Comparison of ENCODE assay signal across 8 cellular contexts in the genomic region with DNA sequence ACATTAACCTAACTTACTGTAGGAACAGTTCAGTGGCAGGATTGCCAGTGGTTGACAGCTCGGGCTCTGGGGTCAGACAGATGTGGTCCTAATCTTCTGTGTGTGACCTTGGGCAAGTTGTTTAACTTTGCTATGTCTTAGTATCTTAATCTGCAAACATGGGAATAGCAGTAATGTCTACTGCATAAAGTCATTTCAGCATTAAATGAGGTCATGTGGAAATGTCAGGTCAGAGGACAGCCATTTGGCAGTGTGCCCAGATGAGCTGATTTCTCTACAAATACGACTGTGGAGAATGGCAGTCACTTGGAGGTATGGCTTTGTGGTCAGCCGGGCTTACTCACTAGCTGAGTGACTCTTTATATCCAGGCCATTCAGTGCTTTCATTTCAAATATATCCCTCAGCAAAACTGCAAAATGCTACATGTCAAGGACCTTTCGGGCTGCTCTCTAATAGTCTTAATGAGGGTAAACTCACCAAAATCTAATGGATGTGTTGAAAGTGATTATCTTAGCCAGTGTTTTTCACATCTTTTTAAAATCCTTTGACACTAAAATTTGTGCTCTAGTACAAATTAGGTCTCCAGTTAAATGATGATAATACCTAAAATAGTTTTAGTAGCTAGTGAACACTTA.
DNase-seq lines count a peak whose midpoint lies in the region; ATAC-seq and TF ChIP-seq lines count a peak whose summit lies in the region.

No MANE protein-coding gene starts in this region.

- peak; percentile 25 to 51 for TF ChIP-seq RAD21 in liver (IDR thresholded peaks at IDR 0.05)

- H3K4me3 Mint-ChIP-seq in WTC11, result no peak overlapping the region

- CTCF ChIA-PET in WTC11 (lab: Charles Lee), result interaction anchor here (1.0 to 4.1 kb wide), 5 partner anchors 8 to 195 kb away, joined by 3 to 36 read pairs (median 5); no protein-coding TSS in a partner anchor

- peaks cover 11% of the 10 kb centered on the region for H3K4me1 ChIP-seq in body of pancreas
- H3K4me1 ChIP-seq in liver (ENCODE audit: control insufficient read depth in 4 of 4, insufficient read depth in 4 of 4, low read length in 3 of 4), result peaks cover 0 to 9% (median 4%) of the 10 kb centered on the region in 4 donors
- H3K4me1 ChIP-seq in stomach, result peaks cover 11 to 21% (median 14%) of the 10 kb centered on the region in 4 donors

- H3K27me3 ChIP-seq in body of pancreas (no peaks in the 10 kb centered on the region), liver (ENCODE audit: control insufficient read depth in 4 of 4, insufficient read depth in 4 of 4, low read length in 3 of 4) (no peaks in the 10 kb centered on the region), stomach (no peaks in the 10 kb centered on the region)

- H3K4me1 Mint-ChIP-seq in WTC11, result peaks cover 23% of the 10 kb centered on the region

- H3K27me3 Mint-ChIP-seq in WTC11 (ENCODE audit: low read depth), result no peaks in the 10 kb centered on the region

- TF ChIP-seq CTCF in body of pancreas (IDR thresholded peaks at IDR 0.05) (no peak), liver (IDR thresholded peaks at IDR 0.05; ENCODE audit: low read depth, low read length, missing input control) (no peak), stomach (IDR thresholded peaks at IDR 0.05) (no peak), WTC11 (IDR thresholded peaks at IDR 0.05) (no peak)

- H3K27ac ChIP-seq in body of pancreas (peak overlapping the region in 3 of 4 donors; percentile 15 to 57 (median 21)), liver (ENCODE audit: low read depth in 1 of 2, low read length in 2 of 2) (peak overlapping the region in 1 of 2 donors; percentile 38), stomach (peak overlapping the region in 1 of 5 donors; percentile 17)

- DNase-seq in DMS53 (lab: John Stamatoyannopoulos, UW) (peak; percentile 96), HPDE6-E6E7 (ENCODE audit: extremely low spot score) (peak; percentile 39), body of pancreas (peak; percentile 86 to 93 (median 92)), stomach (peak; percentile 89), WTC11 (ENCODE audit: low spot score) (no peak)

- TF ChIP-seq POLR2A in body of pancreas (IDR thresholded peaks at IDR 0.05), result no peak
- TF ChIP-seq POLR2A in stomach (IDR thresholded peaks at IDR 0.05), result no peak

- 21 to 30% methylated on average over 4 of the region's 4 CpGs for WGBS in body of pancreas, 2 donors
- 22% methylated on average over 4 of the region's 4 CpGs for WGBS in liver
- 19 to 30% (median 27%) methylated on average over 4 of the region's 4 CpGs for WGBS in stomach, 5 donors

- no peak overlapping the region for H3K27ac Mint-ChIP-seq in WTC11

- TF ChIP-seq EP300 in stomach (IDR thresholded peaks at IDR 0.05), result no peak

- ATAC-seq in GM21447 (IDR thresholded peaks at IDR 0.05; ENCODE audit: unreplicated experiment) (peak; percentile 77), SK-N-SH treated with all-trans-retinoic acid at 6 μM for 48 hours (peak; percentile 92), body of pancreas (peak; percentile 93), WTC11 (no peak)

- H3K9me3 ChIP-seq in body of pancreas, result no peaks in the 10 kb centered on the region
- no peaks in the 10 kb centered on the region for H3K9me3 ChIP-seq in liver (ENCODE audit: control insufficient read depth in 4 of 4, low read length in 3 of 4)
- H3K9me3 ChIP-seq in stomach, result no peaks in the 10 kb centered on the region

- POLR2A ChIA-PET in WTC11 (lab: Charles Lee), result no interaction called here

- H3K9me3 Mint-ChIP-seq in WTC11, result no peaks in the 10 kb centered on the region

- H3K4me3 ChIP-seq in body of pancreas (no peak overlapping the region), liver (ENCODE audit: low read depth in 1 of 3, low read length in 3 of 3) (no peak overlapping the region), stomach (no peak overlapping the region)

- no peaks in the 10 kb centered on the region for H3K36me3 ChIP-seq in body of pancreas (replicated peaks in 1 of 2; ENCODE audit: insufficient read depth in 1 of 2, low read depth in 2 of 2)
- peaks cover 0 to 2% (median 0%) of the 10 kb centered on the region in 4 donors for H3K36me3 ChIP-seq in liver (ENCODE audit: control insufficient read depth in 4 of 4, insufficient read depth in 3 of 4, low read depth in 1 of 4, low read length in 3 of 4)
- H3K36me3 ChIP-seq in stomach, result peaks cover 0 to 11% (median 5%) of the 10 kb centered on the region in 4 donors

- H3K36me3 Mint-ChIP-seq in WTC11, result no peaks in the 10 kb centered on the region

- intact Hi-C loops in body of pancreas (cut with DNase I), result loop anchor here (5.0 kb wide), 2 partner anchors 137 to 192 kb away; no protein-coding TSS in a partner anchor
- intact Hi-C loops in stomach (cut with DNase I; ENCODE audit: low total_unique reads), result loop anchor here (5.0 kb wide), 2 partner anchors 132 to 192 kb away; no protein-coding TSS in a partner anchor

- no peak overlapping the region for H3K9ac ChIP-seq in liver (ENCODE audit: low read depth in 1 of 2, low read length in 2 of 2)

TF ChIP-seq in SK-N-SH treated with all-trans-retinoic acid at 6 μM for 48 hours, 23 proteins besides CTCF, POLR2A, EP300 and RAD21 (continues in another document):
- TF ChIP-seq RARB (CRISPR knock-in tag; IDR thresholded peaks at IDR 0.05), result no peak
- TF ChIP-seq ISL1 (CRISPR knock-in tag; IDR thresholded peaks at IDR 0.05), result peak; percentile 84
- TF ChIP-seq, protein P1, sequence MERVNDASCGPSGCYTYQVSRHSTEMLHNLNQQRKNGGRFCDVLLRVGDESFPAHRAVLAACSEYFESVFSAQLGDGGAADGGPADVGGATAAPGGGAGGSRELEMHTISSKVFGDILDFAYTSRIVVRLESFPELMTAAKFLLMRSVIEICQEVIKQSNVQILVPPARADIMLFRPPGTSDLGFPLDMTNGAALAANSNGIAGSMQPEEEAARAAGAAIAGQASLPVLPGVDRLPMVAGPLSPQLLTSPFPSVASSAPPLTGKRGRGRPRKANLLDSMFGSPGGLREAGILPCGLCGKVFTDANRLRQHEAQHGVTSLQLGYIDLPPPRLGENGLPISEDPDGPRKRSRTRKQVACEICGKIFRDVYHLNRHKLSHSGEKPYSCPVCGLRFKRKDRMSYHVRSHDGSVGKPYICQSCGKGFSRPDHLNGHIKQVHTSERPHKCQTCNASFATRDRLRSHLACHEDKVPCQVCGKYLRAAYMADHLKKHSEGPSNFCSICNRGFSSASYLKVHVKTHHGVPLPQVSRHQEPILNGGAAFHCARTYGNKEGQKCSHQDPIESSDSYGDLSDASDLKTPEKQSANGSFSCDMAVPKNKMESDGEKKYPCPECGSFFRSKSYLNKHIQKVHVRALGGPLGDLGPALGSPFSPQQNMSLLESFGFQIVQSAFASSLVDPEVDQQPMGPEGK (CRISPR knock-in tag; IDR thresholded peaks at IDR 0.05; ENCODE audit: borderline replicate concordance), result 0 out of 2 replicates have a peak, but pooled peaks have one; percentile 55
- peak; percentile 41; the same call in 1 of the 2 replicates for TF ChIP-seq ZFP3 (CRISPR knock-in tag; IDR thresholded peaks at IDR 0.05)
- peak; percentile 81; the same call in 1 of the 2 replicates for TF ChIP-seq CSDC2 (CRISPR knock-in tag; IDR thresholded peaks at IDR 0.05)

TF ChIP-seq in liver, 16 proteins besides CTCF, POLR2A, EP300 and RAD21 (continues in another document):
- TF ChIP-seq SP1 (IDR thresholded peaks at IDR 0.05) (peak; percentile 42), GABPA (IDR thresholded peaks at IDR 0.05 in 1 of 2, conservative IDR thresholded peaks at IDR 0.05 in 1 of 2) (no peak), RXRA (IDR thresholded peaks at IDR 0.05) (peak; percentile 60 to 64), HNF4G (IDR thresholded peaks at IDR 0.05) (no peak), EGR1 (IDR thresholded peaks at IDR 0.05; ENCODE audit: low read depth in 2 of 2) (peak in 1 of 2 donors; percentile 41), TAF1 (conservative IDR thresholded peaks at IDR 0.05) (no peak)
- TF ChIP-seq, protein P2, sequence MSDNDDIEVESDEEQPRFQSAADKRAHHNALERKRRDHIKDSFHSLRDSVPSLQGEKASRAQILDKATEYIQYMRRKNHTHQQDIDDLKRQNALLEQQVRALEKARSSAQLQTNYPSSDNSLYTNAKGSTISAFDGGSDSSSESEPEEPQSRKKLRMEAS (IDR thresholded peaks at IDR 0.05), result no peak

TF ChIP-seq in WTC11, 78 proteins besides CTCF, POLR2A, EP300 and RAD21 (continues in another document):
- TF ChIP-seq ZNF671 (CRISPR knock-in tag; IDR thresholded peaks at IDR 0.05) (no peak), ELF4 (CRISPR knock-in tag; IDR thresholded peaks at IDR 0.05; ENCODE audit: low read depth) (no peak), ZNF416 (CRISPR knock-in tag; IDR thresholded peaks at IDR 0.05) (no peak), JAZF1 (CRISPR knock-in tag; IDR thresholded peaks at IDR 0.05) (no peak), EMX1 (CRISPR knock-in tag; IDR thresholded peaks at IDR 0.05) (no peak), ZNF396 (CRISPR knock-in tag; IDR thresholded peaks at IDR 0.05; ENCODE audit: borderline replicate concordance) (no peak)
- TF ChIP-seq, protein P3, sequence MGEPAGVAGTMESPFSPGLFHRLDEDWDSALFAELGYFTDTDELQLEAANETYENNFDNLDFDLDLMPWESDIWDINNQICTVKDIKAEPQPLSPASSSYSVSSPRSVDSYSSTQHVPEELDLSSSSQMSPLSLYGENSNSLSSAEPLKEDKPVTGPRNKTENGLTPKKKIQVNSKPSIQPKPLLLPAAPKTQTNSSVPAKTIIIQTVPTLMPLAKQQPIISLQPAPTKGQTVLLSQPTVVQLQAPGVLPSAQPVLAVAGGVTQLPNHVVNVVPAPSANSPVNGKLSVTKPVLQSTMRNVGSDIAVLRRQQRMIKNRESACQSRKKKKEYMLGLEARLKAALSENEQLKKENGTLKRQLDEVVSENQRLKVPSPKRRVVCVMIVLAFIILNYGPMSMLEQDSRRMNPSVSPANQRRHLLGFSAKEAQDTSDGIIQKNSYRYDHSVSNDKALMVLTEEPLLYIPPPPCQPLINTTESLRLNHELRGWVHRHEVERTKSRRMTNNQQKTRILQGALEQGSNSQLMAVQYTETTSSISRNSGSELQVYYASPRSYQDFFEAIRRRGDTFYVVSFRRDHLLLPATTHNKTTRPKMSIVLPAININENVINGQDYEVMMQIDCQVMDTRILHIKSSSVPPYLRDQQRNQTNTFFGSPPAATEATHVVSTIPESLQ (CRISPR knock-in tag; IDR thresholded peaks at IDR 0.05), result no peak
